In genomic region chr1:76503100-76503499, GRCh38 we compare ENCODE assay signal across 20 cellular contexts.
"Had no signal": no experiment of that assay in that cellular context is flagged by ENCODE, and none has a peak within 500 bp of the region (broad histone marks: within the 10 kb centered on the region; RNA-seq: fewer than 3 reads in every experiment).

No MANE protein-coding gene starts in this region.

- H3K27ac Mint-ChIP-seq: activated naive CD8-positive, alpha-beta T cell; activated T-cell treated with anti-CD3 and anti-CD28 coated beads, Interleukin-2, amount 50 U/mL, for 24 hours; activated T-helper 17 cell treated with anti-CD3 and anti-CD28 coated beads, Interleukin-2, amount 50 U/mL, for 72 hours; effector memory CD8-positive, alpha-beta T cell; nephron progenitor cell; stimulated activated naive B cell treated with anti-CD40 and anti-IgM and Interleukin-4, amounts not matched to agents 10 μg/mL and 1 μg/mL and 100 μg/mL, for 72 hours; T-cell had no signal

- H3K36me3 ChIP-seq: esophagus squamous epithelium, gastrocnemius medialis, right lobe of liver, thoracic aorta, upper lobe of left lung had no signal

- H3K27me3 Mint-ChIP-seq: activated naive CD8-positive, alpha-beta T cell; activated T-cell treated with anti-CD3 and anti-CD28 coated beads, Interleukin-2, amount 50 U/mL, for 24 hours; activated T-helper 17 cell treated with anti-CD3 and anti-CD28 coated beads, Interleukin-2, amount 50 U/mL, for 72 hours; central memory CD8-positive, alpha-beta T cell; effector memory CD8-positive, alpha-beta T cell; stimulated activated naive B cell treated with anti-CD40 and anti-IgM and Interleukin-4, amounts not matched to agents 10 μg/mL and 1 μg/mL and 100 μg/mL, for 72 hours; T-cell had no signal

- H3K9me3 Mint-ChIP-seq: activated T-cell treated with anti-CD3 and anti-CD28 coated beads, Interleukin-2, amount 50 U/mL, for 24 hours; activated T-helper 17 cell treated with anti-CD3 and anti-CD28 coated beads, Interleukin-2, amount 50 U/mL, for 72 hours; central memory CD8-positive, alpha-beta T cell; effector memory CD8-positive, alpha-beta T cell; nephron progenitor cell; stimulated activated naive B cell treated with anti-CD40 and anti-IgM and Interleukin-4, amounts not matched to agents 10 μg/mL and 1 μg/mL and 100 μg/mL, for 72 hours; T-cell had no signal

- H3K4me3 Mint-ChIP-seq: activated naive CD8-positive, alpha-beta T cell; activated T-cell treated with anti-CD3 and anti-CD28 coated beads, Interleukin-2, amount 50 U/mL, for 24 hours; activated T-helper 17 cell treated with anti-CD3 and anti-CD28 coated beads, Interleukin-2, amount 50 U/mL, for 72 hours; central memory CD8-positive, alpha-beta T cell; effector memory CD8-positive, alpha-beta T cell; nephron progenitor cell; stimulated activated naive B cell treated with anti-CD40 and anti-IgM and Interleukin-4, amounts not matched to agents 10 μg/mL and 1 μg/mL and 100 μg/mL, for 72 hours; T-cell had no signal

- ATAC-seq: activated T-helper 17 cell treated with anti-CD3 and anti-CD28 coated beads, Interleukin-2, amount 50 U/mL, for 72 hours; effector memory CD8-positive, alpha-beta T cell; gastrocnemius medialis; left ventricle myocardium superior; right lobe of liver; stimulated activated naive B cell treated with anti-CD40 and anti-IgM and Interleukin-4, amounts not matched to agents 10 μg/mL and 1 μg/mL and 100 μg/mL, for 72 hours; T-cell had no signal

- H3K27ac ChIP-seq: esophagus squamous epithelium, gastrocnemius medialis, right lobe of liver, skin epidermis, thoracic aorta, upper lobe of left lung had no signal

- DNase-seq: activated CD8-positive, alpha-beta memory T cell treated with anti-CD3 and anti-CD28 coated beads, Interleukin-2, amount 50 U/mL, for 4 hours; activated T-cell treated with anti-CD3 and anti-CD28 coated beads, Interleukin-2, amount 50 U/mL, for 24 hours; effector memory CD8-positive, alpha-beta T cell; esophagus squamous epithelium; gastrocnemius medialis; hypothalamus; left ventricle myocardium superior; mammary epithelial cell; nephron progenitor cell; right lobe of liver; stimulated activated CD4-positive, alpha-beta T cell treated with anti-CD3 and anti-CD28 coated beads, Interleukin-2, amount 100 ng/mL, for 48 hours; stimulated activated CD8-positive, alpha-beta memory T cell treated with anti-CD3 and anti-CD28 coated beads, Interleukin-4, amount 100 ng/mL, for 48 hours; stimulated activated naive B cell treated with anti-CD40 and anti-IgM and Interleukin-4, amounts not matched to agents 10 μg/mL and 1 μg/mL and 100 μg/mL, for 72 hours; T-cell; upper lobe of left lung had no signal

- H3K9me3 ChIP-seq: esophagus squamous epithelium, gastrocnemius medialis, right lobe of liver, thoracic aorta, upper lobe of left lung had no signal

- H3K4me1 ChIP-seq: esophagus squamous epithelium, gastrocnemius medialis, right lobe of liver had no signal

- H3K27me3 ChIP-seq: esophagus squamous epithelium, gastrocnemius medialis, right lobe of liver, upper lobe of left lung had no signal

- H3K36me3 Mint-ChIP-seq: activated naive CD8-positive, alpha-beta T cell; T-cell had no signal

- H3K4me1 Mint-ChIP-seq: activated T-helper 17 cell treated with anti-CD3 and anti-CD28 coated beads, Interleukin-2, amount 50 U/mL, for 72 hours; central memory CD8-positive, alpha-beta T cell had no signal

- H3K4me3 ChIP-seq: esophagus squamous epithelium, gastrocnemius medialis, right lobe of liver, skin epidermis, thoracic aorta, upper lobe of left lung had no signal
